ENCODE assay signal across 8 cellular contexts in genomic region chr5:177671755-177672690, GRCh38.
DNase-seq lines count a peak whose midpoint lies in the region; ATAC-seq and TF ChIP-seq lines count a peak whose summit lies in the region.
"Not testable (repeated sequence)": the region's sequence is repeated elsewhere in the genome, so short reads cannot be mapped to it uniquely, and the experiment has no call there.

No MANE protein-coding gene starts in this region.

- H2BK120ac ChIP-seq in mesenchymal stem cell (ENCODE audit: low read depth, low read length), result not testable (repeated sequence)

- no CpG with 5 or more reads among the region's 110 CpGs for WGBS in mesenchymal stem cell

- not testable (repeated sequence) for H3K79me1 ChIP-seq in mesenchymal stem cell (replicated peaks; ENCODE audit: low read length, poor library complexity, severe bottlenecking)

- intact Hi-C loops in OCI-LY7 (cut with micrococcal nuclease; ENCODE audit: unreplicated experiment), result not testable (repeated sequence)

- H3K9me3 ChIP-seq in OCI-LY7 (ENCODE audit: low read length); mesenchymal stem cell (ENCODE audit: control insufficient read depth, low read length): not testable (repeated sequence)

- H3K36me3 ChIP-seq in OCI-LY7 (ENCODE audit: insufficient read depth, low read length); mesenchymal stem cell (ENCODE audit: control insufficient read depth in 1 of 2, insufficient read depth in 2 of 2, low read depth in 1 of 2, low read length in 2 of 2): not testable (repeated sequence)

- peaks cover 10% of the 10 kb centered on the region for H3K4me1 ChIP-seq in OCI-LY7 (ENCODE audit: insufficient read depth, low read length, poor library complexity, severe bottlenecking)
- H3K4me1 ChIP-seq in mesenchymal stem cell (ENCODE audit: control insufficient read depth, insufficient read depth, low read depth, low read length), result not testable (repeated sequence)

- H3K14ac ChIP-seq in mesenchymal stem cell (ENCODE audit: low read length in 2 of 2), result not testable (repeated sequence)

- not testable (repeated sequence) for H3K79me2 ChIP-seq in OCI-LY7 (ENCODE audit: insufficient read depth, low read depth, low read length)

- DNase-seq in A172 (ENCODE audit: low spot score) (peak; percentile 8), OCI-LY7 (ENCODE audit: low spot score) (peak; percentile 38), activated T-cell treated with anti-CD3 and anti-CD28 coated beads for 48 hours (ENCODE audit: low read depth) (peak; percentile 73), epidermal melanocyte (ENCODE audit: insufficient read length, low spot score) (peak; percentile 10), mesenchymal stem cell (peak; percentile 20)
- DNase-seq in stimulated activated CD4-positive, alpha-beta T cell treated with anti-CD3 and anti-CD28 coated beads, Interleukin-2, amount 100 ng/mL, for 4 hours (ENCODE audit: low read depth), result peak; percentile 78

- H2AFZ ChIP-seq in OCI-LY7 (ENCODE audit: low read length); mesenchymal stem cell (ENCODE audit: low read depth, low read length): not testable (repeated sequence)

- POLR2A ChIA-PET in OCI-LY7 (lab: Charles Lee), result not testable (repeated sequence)

- not testable (repeated sequence) for H3K27me3 ChIP-seq in mesenchymal stem cell (ENCODE audit: control insufficient read depth in 1 of 2, insufficient read depth in 1 of 2, low read length in 2 of 2)

- H3K27ac ChIP-seq in OCI-LY7 (ENCODE audit: low read depth, low read length, poor library complexity, severe bottlenecking); mesenchymal stem cell (ENCODE audit: low read length, poor library complexity, severe bottlenecking): not testable (repeated sequence)

- H3K4ac ChIP-seq in mesenchymal stem cell (ENCODE audit: low read depth in 1 of 2, low read length in 2 of 2), result not testable (repeated sequence)

- BruUV-seq in OCI-LY7 (replicated peaks; lab: Mats Ljungman, UMichigan), result not testable (repeated sequence)

- H3K4me3 ChIP-seq in OCI-LY7 (ENCODE audit: low read depth, low read length, poor library complexity, severe bottlenecking) (peak overlapping the region; percentile 64), mesenchymal stem cell (ENCODE audit: insufficient read depth in 1 of 2, low read depth in 1 of 2, low read length in 2 of 2) (peak overlapping the region in 1 of 2 experiments; percentile 60)

- TF ChIP-seq CTCF in OCI-LY7 (conservative IDR thresholded peaks at IDR 0.05; ENCODE audit: low read length), result not testable (repeated sequence)

- CTCF ChIA-PET in OCI-LY7 (lab: Charles Lee; ENCODE audit: unreplicated experiment), result not testable (repeated sequence)

- H2BK12ac ChIP-seq in mesenchymal stem cell (ENCODE audit: low read length in 2 of 2), result not testable (repeated sequence)

- not testable (repeated sequence) for H2BK15ac ChIP-seq in mesenchymal stem cell (ENCODE audit: low read depth, poor library complexity, severe bottlenecking)

- H2AK5ac ChIP-seq in mesenchymal stem cell (ENCODE audit: low read length, severe bottlenecking), result not testable (repeated sequence)

- H4K8ac ChIP-seq in mesenchymal stem cell (ENCODE audit: low read length), result not testable (repeated sequence)

- not testable (repeated sequence) for H3K9ac ChIP-seq in mesenchymal stem cell (ENCODE audit: low read length)

- not testable (repeated sequence) for H2BK5ac ChIP-seq in mesenchymal stem cell (ENCODE audit: low read depth, low read length, poor library complexity, severe bottlenecking)

- not testable (repeated sequence) for H3K18ac ChIP-seq in mesenchymal stem cell (ENCODE audit: low read depth in 1 of 2, low read length in 2 of 2)

- not testable (repeated sequence) for H3K23ac ChIP-seq in mesenchymal stem cell (ENCODE audit: low read length in 2 of 2)

- not testable (repeated sequence) for H4K91ac ChIP-seq in mesenchymal stem cell (ENCODE audit: low read length)

- not testable (repeated sequence) for H3K9me2 ChIP-seq in OCI-LY7 (ENCODE audit: insufficient read depth, low read length)

- ATAC-seq in GM18907 (IDR thresholded peaks at IDR 0.05; ENCODE audit: unreplicated experiment) (peak; percentile 81), HG02884 (IDR thresholded peaks at IDR 0.05; ENCODE audit: unreplicated experiment) (peak; percentile 62)

- H4K20me1 ChIP-seq in OCI-LY7 (ENCODE audit: insufficient read depth, low read length), result not testable (repeated sequence)

- H3K4me2 ChIP-seq in OCI-LY7 (ENCODE audit: low read length), result peak overlapping the region; percentile 29; the same call in 1 of the 2 replicates
- not testable (repeated sequence) for H3K4me2 ChIP-seq in mesenchymal stem cell (ENCODE audit: low read length, poor library complexity, severe bottlenecking)

Comparison
In these comparisons a context has a peak if more than half of its experiments do, and no peak if none do; other contexts are left out.
1. DNase-seq: peak in every context shown above with its lines; median percentile 78 in stimulated activated CD4-positive, alpha-beta T cell treated with anti-CD3 and anti-CD28 coated beads, Interleukin-2, amount 100 ng/mL, for 4 hours; 73 in activated T-cell treated with anti-CD3 and anti-CD28 coated beads for 48 hours; 38 in OCI-LY7; 20 in mesenchymal stem cell; 10 in epidermal melanocyte; 8 in A172.